15 cellular contexts compared by ENCODE assay signal in the genomic region with DNA sequence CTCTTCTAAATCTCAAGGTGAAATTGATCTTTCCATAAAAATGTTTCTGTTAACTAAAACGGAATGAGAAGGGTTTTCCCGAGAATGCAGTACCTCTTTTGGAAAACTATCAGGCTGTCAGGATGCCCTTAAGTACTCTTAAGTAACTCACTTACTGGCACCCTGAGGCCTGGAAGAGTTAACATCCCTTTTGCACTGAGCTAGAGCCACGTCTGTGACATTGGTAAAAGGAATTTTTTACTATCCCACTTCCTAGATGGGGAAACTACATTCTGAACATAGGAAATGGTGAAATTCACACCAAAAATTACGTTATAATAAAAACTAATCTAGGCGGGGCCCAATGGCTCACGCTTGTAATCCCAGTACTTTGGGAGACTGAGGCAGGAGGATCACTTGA. TPM values are rescaled to one million over a fixed set of nuclear protein-coding genes. Genes with fewer than 3 reads are reported as not detected.
DNase-seq lines count a peak whose midpoint lies in the region; ATAC-seq and TF ChIP-seq lines count a peak whose summit lies in the region.
"Had no signal": no experiment of that assay in that cellular context is flagged by ENCODE, and none has a peak within 500 bp of the region (broad histone marks: within the 10 kb centered on the region; RNA-seq: fewer than 3 reads in every experiment).

No MANE protein-coding gene starts in this region.

- H3K36me3 ChIP-seq in right lobe of liver (no peaks in the 10 kb centered on the region), transverse colon (no peaks in the 10 kb centered on the region)

- peaks cover 7% of the 10 kb centered on the region for H3K9me3 Mint-ChIP-seq in activated naive CD8-positive, alpha-beta T cell treated with anti-CD3 and anti-CD28 coated beads, Interleukin-2, amount 50 U/mL, for 24 hours

- no peak overlapping the region for H3K4me3 Mint-ChIP-seq in activated naive CD8-positive, alpha-beta T cell treated with anti-CD3 and anti-CD28 coated beads, Interleukin-2, amount 50 U/mL, for 24 hours
- H3K4me3 Mint-ChIP-seq: CD14-positive monocyte had no signal

- no peaks in the 10 kb centered on the region for H3K36me3 Mint-ChIP-seq in activated naive CD8-positive, alpha-beta T cell treated with anti-CD3 and anti-CD28 coated beads, Interleukin-2, amount 50 U/mL, for 24 hours (ENCODE audit: low read depth)

- no peaks in the 10 kb centered on the region for H3K27me3 Mint-ChIP-seq in activated naive CD8-positive, alpha-beta T cell treated with anti-CD3 and anti-CD28 coated beads, Interleukin-2, amount 50 U/mL, for 24 hours

- H3K4me3 ChIP-seq in right lobe of liver (peak overlapping the region in 1 of 3 donors; percentile 18), transverse colon (no peak overlapping the region)

- H3K27ac Mint-ChIP-seq in activated naive CD8-positive, alpha-beta T cell treated with anti-CD3 and anti-CD28 coated beads, Interleukin-2, amount 50 U/mL, for 24 hours = no peak overlapping the region

- intact Hi-C loops in right lobe of liver (cut with DNase I) = no loop called here
- intact Hi-C loops in transverse colon (cut with DNase I; ENCODE audit: low total_unique reads) = no loop called here

- DNase-seq in DMS 273 (lab: John Stamatoyannopoulos, UW; ENCODE audit: unreplicated experiment) (peak; percentile 8), DMS 273 treated with DMSO at 0.1 percent for 48 hours (lab: John Stamatoyannopoulos, UW) (no peak), right lobe of liver (no peak), transverse colon (no peak)
- no peak for DNase-seq in activated naive CD8-positive, alpha-beta T cell treated with anti-CD3 and anti-CD28 coated beads, Interleukin-2, amount 50 U/mL, for 24 hours
- DNase-seq: 8988T, NCI-H1092 treated with DMSO at 0.1 percent for 48 hours, NCI-H2107, NCI-H446 had no signal

- no peaks in the 10 kb centered on the region for H3K9me3 ChIP-seq in right lobe of liver
- no peaks in the 10 kb centered on the region for H3K9me3 ChIP-seq in transverse colon

- TF ChIP-seq CTCF in VCaP (conservative IDR thresholded peaks at IDR 0.05) (no peak), right lobe of liver (IDR thresholded peaks at IDR 0.05) (no peak), transverse colon (IDR thresholded peaks at IDR 0.05) (no peak)

- in situ Hi-C loops in transverse colon (cut with MboI; ENCODE audit: low pct_ligation_motif_present in 1 of 4, low pct_unique_long_range_greater_than_20kb in 1 of 4, low sequenced_read_pairs in 3 of 4) = no loop called here

- peaks cover 6% of the 10 kb centered on the region for H3K4me1 Mint-ChIP-seq in activated naive CD8-positive, alpha-beta T cell treated with anti-CD3 and anti-CD28 coated beads, Interleukin-2, amount 50 U/mL, for 24 hours

- peak in 2 of 4 donors; percentile 3 to 38 for ATAC-seq in right lobe of liver
- no peak for ATAC-seq in GM21786 (IDR thresholded peaks at IDR 0.05; ENCODE audit: unreplicated experiment)
- no peak for ATAC-seq in GM21360 (IDR thresholded peaks at IDR 0.05; ENCODE audit: unreplicated experiment)
- no peak for ATAC-seq in activated naive CD8-positive, alpha-beta T cell treated with anti-CD3 and anti-CD28 coated beads, Interleukin-2, amount 50 U/mL, for 24 hours
- ATAC-seq: HCT116 had no signal

- TF ChIP-seq EP300 in transverse colon (IDR thresholded peaks at IDR 0.05; ENCODE audit: low read depth) = no peak

- TF ChIP-seq POLR2A in right lobe of liver (IDR thresholded peaks at IDR 0.05) (no peak), transverse colon (IDR thresholded peaks at IDR 0.05) (no peak)

- 36% methylated on average over 6 of the region's 6 CpGs for WGBS in right lobe of liver (ENCODE audit: insufficient coverage, low coverage, low lambda C conversion rate, missing lambda C conversion rate)
- 24 to 51% methylated on average over 4 to 6 of the region's 6 CpGs for WGBS in transverse colon (ENCODE audit: low coverage in 1 of 2), 2 donors

- H3K27me3 ChIP-seq in right lobe of liver = no peaks in the 10 kb centered on the region
- H3K27me3 ChIP-seq in transverse colon = no peaks in the 10 kb centered on the region

- H3K27ac ChIP-seq in VCaP (peak overlapping the region; percentile 97), right lobe of liver (peak overlapping the region; percentile 24 to 71 (median 66)), transverse colon (peak overlapping the region; percentile 81 to 83 (median 82))

- H3K4me1 ChIP-seq in right lobe of liver (peaks cover 0 to 34% (median 16%) of the 10 kb centered on the region in 4 donors), transverse colon (peaks cover 26 to 47% (median 28%) of the 10 kb centered on the region in 4 donors)

RNA-seq across cellular contexts. Expression of a gene that starts 39.7 kb away (rescaled TPM):
- 1 to 10 TPM; 1.5 to 3.0 (median 1.8) TPM for total RNA-seq in right lobe of liver
- 1 to 10 TPM in 2 of 4 donors, not detected in 2; 1.7 to 2.3 TPM for total RNA-seq in transverse colon
- total RNA-seq: HT1080 had no signal
